In the genomic region with DNA sequence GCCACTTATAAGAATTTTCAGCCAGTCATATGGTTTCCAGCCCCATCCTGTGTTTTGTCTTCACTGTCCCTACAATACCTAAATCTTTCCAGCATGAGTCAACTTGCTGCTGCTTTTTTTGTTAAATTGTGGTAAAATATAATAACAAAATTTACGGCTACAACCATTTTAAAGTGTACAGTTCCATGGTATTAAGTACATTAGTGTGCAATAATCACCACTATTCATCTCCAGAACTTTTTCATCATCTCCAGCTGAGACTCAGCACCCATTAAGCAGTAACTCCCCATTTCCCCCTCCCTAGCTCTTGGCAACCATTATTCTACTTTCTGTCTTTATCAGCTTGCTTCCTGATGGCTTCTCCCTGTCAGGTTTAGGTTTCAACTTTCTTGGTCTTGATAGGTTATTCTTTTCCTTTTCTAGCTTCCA, we compare ENCODE assay signal across 1 cellular context.
TF ChIP-seq lines count a peak whose summit lies in the region.

No MANE protein-coding gene starts in this region.

TF ChIP-seq in SK-N-SH, 30 proteins besides CTCF, POLR2A, EP300 and RAD21 (continued from another document):
- TF ChIP-seq PBX3 (IDR thresholded peaks at IDR 0.05) (0 out of 2 replicates have a peak, but pooled peaks have one; percentile 3), YY1 (IDR thresholded peaks at IDR 0.05; ENCODE audit: low read depth) (no peak; the same call in 1 of the 2 replicates), NRF1 (IDR thresholded peaks at IDR 0.05; ENCODE audit: low read depth, low read length) (no peak), SMC3 (IDR thresholded peaks at IDR 0.05; ENCODE audit: low read depth, low read length) (no peak), RFX5 (IDR thresholded peaks at IDR 0.05; ENCODE audit: low read length) (no peak), POLR2AphosphoS5 (IDR thresholded peaks at IDR 0.05; ENCODE audit: low read depth, low read length) (no peak), NFIC (IDR thresholded peaks at IDR 0.05; ENCODE audit: borderline replicate concordance) (no peak)
- TF ChIP-seq, protein P1, sequence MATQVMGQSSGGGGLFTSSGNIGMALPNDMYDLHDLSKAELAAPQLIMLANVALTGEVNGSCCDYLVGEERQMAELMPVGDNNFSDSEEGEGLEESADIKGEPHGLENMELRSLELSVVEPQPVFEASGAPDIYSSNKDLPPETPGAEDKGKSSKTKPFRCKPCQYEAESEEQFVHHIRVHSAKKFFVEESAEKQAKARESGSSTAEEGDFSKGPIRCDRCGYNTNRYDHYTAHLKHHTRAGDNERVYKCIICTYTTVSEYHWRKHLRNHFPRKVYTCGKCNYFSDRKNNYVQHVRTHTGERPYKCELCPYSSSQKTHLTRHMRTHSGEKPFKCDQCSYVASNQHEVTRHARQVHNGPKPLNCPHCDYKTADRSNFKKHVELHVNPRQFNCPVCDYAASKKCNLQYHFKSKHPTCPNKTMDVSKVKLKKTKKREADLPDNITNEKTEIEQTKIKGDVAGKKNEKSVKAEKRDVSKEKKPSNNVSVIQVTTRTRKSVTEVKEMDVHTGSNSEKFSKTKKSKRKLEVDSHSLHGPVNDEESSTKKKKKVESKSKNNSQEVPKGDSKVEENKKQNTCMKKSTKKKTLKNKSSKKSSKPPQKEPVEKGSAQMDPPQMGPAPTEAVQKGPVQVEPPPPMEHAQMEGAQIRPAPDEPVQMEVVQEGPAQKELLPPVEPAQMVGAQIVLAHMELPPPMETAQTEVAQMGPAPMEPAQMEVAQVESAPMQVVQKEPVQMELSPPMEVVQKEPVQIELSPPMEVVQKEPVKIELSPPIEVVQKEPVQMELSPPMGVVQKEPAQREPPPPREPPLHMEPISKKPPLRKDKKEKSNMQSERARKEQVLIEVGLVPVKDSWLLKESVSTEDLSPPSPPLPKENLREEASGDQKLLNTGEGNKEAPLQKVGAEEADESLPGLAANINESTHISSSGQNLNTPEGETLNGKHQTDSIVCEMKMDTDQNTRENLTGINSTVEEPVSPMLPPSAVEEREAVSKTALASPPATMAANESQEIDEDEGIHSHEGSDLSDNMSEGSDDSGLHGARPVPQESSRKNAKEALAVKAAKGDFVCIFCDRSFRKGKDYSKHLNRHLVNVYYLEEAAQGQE (IDR thresholded peaks at IDR 0.05; ENCODE audit: low read depth, low read length), result no peak
